1 cellular context compared by ENCODE assay signal in the genomic region with DNA sequence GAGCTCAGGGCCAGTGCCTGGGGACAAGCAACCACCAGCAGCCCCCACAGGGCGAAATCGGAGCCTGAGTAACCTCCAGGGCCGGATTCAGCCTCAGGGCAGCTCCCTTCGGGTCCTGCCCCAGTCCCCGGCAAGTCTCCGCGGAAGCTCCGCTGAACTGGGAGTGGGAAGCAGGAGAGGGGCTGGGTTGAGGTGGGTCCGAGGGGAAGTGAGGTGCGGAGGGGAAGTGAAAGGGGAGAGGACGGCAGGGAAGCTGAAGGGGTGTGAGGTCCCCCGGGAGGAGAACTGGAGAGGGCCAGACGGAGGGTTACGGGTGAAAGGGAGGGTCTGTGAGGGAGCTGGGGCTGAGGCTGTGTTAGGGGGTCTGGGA.
TF ChIP-seq lines count a peak whose summit lies in the region.

No MANE protein-coding gene starts in this region.

TF ChIP-seq in A549, 52 proteins besides CTCF, POLR2A, EP300 and RAD21 (continued from another document):
- no peak for TF ChIP-seq PBX3 (IDR thresholded peaks at IDR 0.05)
- no peak for TF ChIP-seq JUNB (IDR thresholded peaks at IDR 0.05)
- TF ChIP-seq CBX8 (IDR thresholded peaks at IDR 0.05): no peak
- TF ChIP-seq ZSCAN20 (CRISPR knock-in tag; IDR thresholded peaks at IDR 0.05): no peak
- TF ChIP-seq, protein P1, sequence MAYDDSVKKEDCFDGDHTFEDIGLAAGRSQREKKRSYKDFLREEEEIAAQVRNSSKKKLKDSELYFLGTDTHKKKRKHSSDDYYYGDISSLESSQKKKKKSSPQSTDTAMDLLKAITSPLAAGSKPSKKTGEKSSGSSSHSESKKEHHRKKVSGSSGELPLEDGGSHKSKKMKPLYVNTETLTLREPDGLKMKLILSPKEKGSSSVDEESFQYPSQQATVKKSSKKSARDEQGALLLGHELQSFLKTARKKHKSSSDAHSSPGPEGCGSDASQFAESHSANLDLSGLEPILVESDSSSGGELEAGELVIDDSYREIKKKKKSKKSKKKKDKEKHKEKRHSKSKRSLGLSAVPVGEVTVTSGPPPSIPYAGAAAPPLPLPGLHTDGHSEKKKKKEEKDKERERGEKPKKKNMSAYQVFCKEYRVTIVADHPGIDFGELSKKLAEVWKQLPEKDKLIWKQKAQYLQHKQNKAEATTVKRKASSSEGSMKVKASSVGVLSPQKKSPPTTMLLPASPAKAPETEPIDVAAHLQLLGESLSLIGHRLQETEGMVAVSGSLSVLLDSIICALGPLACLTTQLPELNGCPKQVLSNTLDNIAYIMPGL (CRISPR knock-in tag; IDR thresholded peaks at IDR 0.05; ENCODE audit: borderline replicate concordance): no peak
- TF ChIP-seq NR3C1 (IDR thresholded peaks at IDR 0.05): no peak
- no peak for TF ChIP-seq POLR2AphosphoS2 (conservative IDR thresholded peaks at IDR 0.05; ENCODE audit: low read length)
- no peak for TF ChIP-seq HEYL (CRISPR knock-in tag; IDR thresholded peaks at IDR 0.05)
- TF ChIP-seq HOXB5 (CRISPR knock-in tag; IDR thresholded peaks at IDR 0.05): no peak
- TF ChIP-seq ELK1 (IDR thresholded peaks at IDR 0.05; ENCODE audit: low read depth, low read length): no peak
- TF ChIP-seq, protein P2, sequence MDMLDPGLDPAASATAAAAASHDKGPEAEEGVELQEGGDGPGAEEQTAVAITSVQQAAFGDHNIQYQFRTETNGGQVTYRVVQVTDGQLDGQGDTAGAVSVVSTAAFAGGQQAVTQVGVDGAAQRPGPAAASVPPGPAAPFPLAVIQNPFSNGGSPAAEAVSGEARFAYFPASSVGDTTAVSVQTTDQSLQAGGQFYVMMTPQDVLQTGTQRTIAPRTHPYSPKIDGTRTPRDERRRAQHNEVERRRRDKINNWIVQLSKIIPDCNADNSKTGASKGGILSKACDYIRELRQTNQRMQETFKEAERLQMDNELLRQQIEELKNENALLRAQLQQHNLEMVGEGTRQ (IDR thresholded peaks at IDR 0.05): no peak
- no peak for TF ChIP-seq MYC (IDR thresholded peaks at IDR 0.05; ENCODE audit: borderline replicate concordance, low read length)
- TF ChIP-seq RFX5 (IDR thresholded peaks at IDR 0.05): no peak
- no peak for TF ChIP-seq CHD4 (IDR thresholded peaks at IDR 0.05; ENCODE audit: borderline replicate concordance)
- no peak for TF ChIP-seq NFE2L2 (conservative IDR thresholded peaks at IDR 0.05; ENCODE audit: low read length)
